In genomic region chr3:7576506-7576905, GRCh38 we compare ENCODE assay signal across 8 cellular contexts.
"Had no signal": no experiment of that assay in that cellular context is flagged by ENCODE, and none has a peak within 500 bp of the region (broad histone marks: within the 10 kb centered on the region; RNA-seq: fewer than 3 reads in every experiment).

No MANE protein-coding gene starts in this region.

- FAIRE-seq: G401.6, GM12878, GM12891, GM12892, GM18507, GM19239 had no signal

- H3K4me3 ChIP-seq: GM12878 had no signal

- ATAC-seq: GM12878 had no signal

- DNase-seq: GDM1, GF-D8 had no signal
